Comparison of ENCODE assay signal across 11 cellular contexts in the genomic region with DNA sequence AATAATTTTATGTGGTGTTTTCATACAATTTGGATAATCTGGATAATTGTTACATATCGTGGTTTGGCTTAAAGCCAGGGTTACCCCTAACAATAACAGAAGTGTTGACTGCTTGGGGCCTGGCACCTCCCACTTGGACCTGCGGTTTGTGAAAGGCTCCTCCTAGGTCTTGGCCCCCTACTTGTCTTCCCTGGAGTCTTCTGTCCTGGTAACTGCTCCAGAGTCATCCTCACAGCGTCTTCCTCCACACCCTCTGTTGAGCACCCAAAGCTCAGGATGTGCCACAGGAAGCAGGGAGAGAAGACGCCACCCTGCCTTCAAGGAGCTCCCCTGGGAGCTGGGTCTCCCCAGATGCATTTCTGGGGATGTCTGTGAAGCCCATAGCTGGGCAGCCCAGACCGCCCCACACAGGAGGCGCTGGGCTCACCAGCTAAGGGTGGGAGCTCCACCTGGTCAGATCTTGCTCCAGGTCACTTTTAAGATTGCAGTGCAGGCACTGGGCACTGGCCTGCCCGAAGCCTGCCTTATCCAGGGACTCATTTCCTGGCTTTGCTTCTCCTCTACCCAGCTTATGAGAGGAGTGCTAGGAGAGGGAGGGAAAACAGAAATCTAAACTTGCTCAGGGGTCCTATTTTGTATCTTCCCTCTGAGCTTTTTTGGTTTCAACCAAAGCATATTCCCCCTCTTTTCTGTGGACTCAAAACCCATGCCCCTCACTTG.
A peak's percentile ranks its signal among the peaks of the same experiment; 100 is the strongest.
DNase-seq lines count a peak whose midpoint lies in the region; ATAC-seq and TF ChIP-seq lines count a peak whose summit lies in the region.
"Had no signal": no experiment of that assay in that cellular context is flagged by ENCODE, and none has a peak within 500 bp of the region (broad histone marks: within the 10 kb centered on the region; RNA-seq: fewer than 3 reads in every experiment).

No MANE protein-coding gene starts in this region.

- TF ChIP-seq POLR2A in NB4 (IDR thresholded peaks at IDR 0.05; ENCODE audit: extremely low read depth, insufficient read length): no peak

- peak overlapping the region; percentile 39 for H4K91ac ChIP-seq in trophoblast cell (ENCODE audit: low read depth, low read length)

- H3K9me3 ChIP-seq in DOHH2 (ENCODE audit: control insufficient read depth, insufficient read depth, low read length): no peaks in the 10 kb centered on the region
- no peaks in the 10 kb centered on the region for H3K9me3 ChIP-seq in trophoblast cell (ENCODE audit: insufficient read depth, low read depth, low read length)

- H3K79me1 ChIP-seq in trophoblast cell (ENCODE audit: low read length): peaks cover 7% of the 10 kb centered on the region

- peak overlapping the region; percentile 21 for H3K4me3 ChIP-seq in DOHH2 (ENCODE audit: low read length)
- H3K4me3 ChIP-seq in NB4 (ENCODE audit: low read depth, low read length): no peak overlapping the region
- no peak overlapping the region for H3K4me3 ChIP-seq in coronary artery
- no peak overlapping the region for H3K4me3 ChIP-seq in trophoblast cell (ENCODE audit: low read depth, low read length)
- H3K4me3 ChIP-seq: cardiac muscle cell had no signal

- H2AFZ ChIP-seq in trophoblast cell (ENCODE audit: insufficient read depth, low read length, poor library complexity): no peak overlapping the region
- H2AFZ ChIP-seq: parathyroid adenoma had no signal

- peak overlapping the region; percentile 15 for H3K18ac ChIP-seq in trophoblast cell (ENCODE audit: low read length)

- no peak for ATAC-seq in HG02852 (IDR thresholded peaks at IDR 0.05; ENCODE audit: unreplicated experiment)
- ATAC-seq in HG02885 (IDR thresholded peaks at IDR 0.05; ENCODE audit: poor library complexity, unreplicated experiment): no peak
- no peak for ATAC-seq in GM21423 (IDR thresholded peaks at IDR 0.05; ENCODE audit: unreplicated experiment)

- no peak overlapping the region for H3K9ac ChIP-seq in trophoblast cell (ENCODE audit: low read length)
- H3K9ac ChIP-seq: parathyroid adenoma had no signal

- no peaks in the 10 kb centered on the region for H3K36me3 ChIP-seq in DOHH2 (ENCODE audit: control insufficient read depth, low read length)
- no peaks in the 10 kb centered on the region for H3K36me3 ChIP-seq in trophoblast cell (ENCODE audit: control insufficient read depth in 1 of 2, insufficient read depth in 2 of 2, low read length in 2 of 2)
- H3K36me3 ChIP-seq: cardiac muscle cell had no signal

- no peak overlapping the region for H4K8ac ChIP-seq in trophoblast cell (ENCODE audit: low read depth, low read length)

- H3K14ac ChIP-seq in trophoblast cell (ENCODE audit: low read length): no peak overlapping the region

- DNase-seq in NB4 (ENCODE audit: low read depth): peak; percentile 70
- DNase-seq in coronary artery (ENCODE audit: low spot score): no peak
- no peak for DNase-seq in trophoblast cell
- no peak for DNase-seq in UCSD-AML1 (lab: John Stamatoyannopoulos, UW; ENCODE audit: unreplicated experiment)
- DNase-seq: DMS79 had no signal

- H3K4me1 ChIP-seq in DOHH2 (ENCODE audit: control insufficient read depth, low read length) (peaks cover 65% of the 10 kb centered on the region), trophoblast cell (ENCODE audit: control insufficient read depth in 1 of 2, insufficient read depth in 2 of 2, low read length in 2 of 2) (peaks cover 0 to 13% of the 10 kb centered on the region in 2 experiments)

- no peaks in the 10 kb centered on the region for H4K20me1 ChIP-seq in DOHH2 (ENCODE audit: control insufficient read depth, insufficient read depth, low read depth, low read length)

- H3F3A ChIP-seq in DOHH2 (ENCODE audit: control insufficient read depth, insufficient read depth): no peaks in the 10 kb centered on the region

- H3K4ac ChIP-seq in trophoblast cell (ENCODE audit: low read depth, low read length): no peak overlapping the region

- H3K27ac ChIP-seq in DOHH2 (ENCODE audit: low read depth, low read length): no peak overlapping the region
- H3K27ac ChIP-seq in coronary artery: peak overlapping the region; percentile 49 to 56
- H3K27ac ChIP-seq in trophoblast cell (ENCODE audit: low read depth, low read length): no peak overlapping the region
- H3K27ac ChIP-seq: cardiac muscle cell, parathyroid adenoma had no signal

- no peaks in the 10 kb centered on the region for H3K9me2 ChIP-seq in DOHH2 (replicated peaks; ENCODE audit: control insufficient read depth, low read length)

- no peak overlapping the region for H4K12ac ChIP-seq in trophoblast cell (ENCODE audit: low read depth, low read length)

- H3K4me2 ChIP-seq in DOHH2 (ENCODE audit: low read length) (peak overlapping the region; percentile 45), trophoblast cell (ENCODE audit: low read length) (no peak overlapping the region)

- H2AK5ac ChIP-seq in trophoblast cell (ENCODE audit: low read length): peak overlapping the region; percentile 71

- no CpG with 5 or more reads among the region's 7 CpGs for WGBS in trophoblast cell (ENCODE audit: extremely low coverage, insufficient coverage, insufficient read length)

- H2BK12ac ChIP-seq in trophoblast cell (ENCODE audit: low read length): peak overlapping the region; percentile 67

- H2BK120ac ChIP-seq in trophoblast cell (ENCODE audit: insufficient read depth, low read length, poor library complexity): peak overlapping the region; percentile 29

- no peak overlapping the region for H3K23ac ChIP-seq in trophoblast cell (ENCODE audit: low read length)

- H3K79me2 ChIP-seq in DOHH2 (ENCODE audit: control insufficient read depth, low read length) (no peaks in the 10 kb centered on the region), trophoblast cell (ENCODE audit: control insufficient read depth, insufficient read depth, low read length, poor library complexity) (no peaks in the 10 kb centered on the region)
- H3K79me2 ChIP-seq: parathyroid adenoma had no signal

- no peak overlapping the region for H2BK5ac ChIP-seq in trophoblast cell (ENCODE audit: low read depth, low read length, poor library complexity)

- H3K27me3 ChIP-seq in DOHH2 (ENCODE audit: control insufficient read depth, low read length): no peaks in the 10 kb centered on the region
- H3K27me3 ChIP-seq in trophoblast cell (ENCODE audit: insufficient read depth, low read length): no peaks in the 10 kb centered on the region
- H3K27me3 ChIP-seq: cardiac muscle cell had no signal

- no peak for TF ChIP-seq CTCF in DOHH2 (IDR thresholded peaks at IDR 0.05; ENCODE audit: low read depth, low read length, poor library complexity, severe bottlenecking)
- TF ChIP-seq CTCF in NB4 (IDR thresholded peaks at IDR 0.05; ENCODE audit: low read depth, low read length): no peak
- no peak for TF ChIP-seq CTCF in coronary artery (IDR thresholded peaks at IDR 0.05)

Comparison
In these comparisons a context has a peak if more than half of its experiments do, and no peak if none do; other contexts are left out.
1. H3K27ac ChIP-seq: peak in coronary artery (2 of 2); none in DOHH2 (single experiment) and trophoblast cell (single experiment).